ENCODE assay signal across 8 cellular contexts in the genomic region with DNA sequence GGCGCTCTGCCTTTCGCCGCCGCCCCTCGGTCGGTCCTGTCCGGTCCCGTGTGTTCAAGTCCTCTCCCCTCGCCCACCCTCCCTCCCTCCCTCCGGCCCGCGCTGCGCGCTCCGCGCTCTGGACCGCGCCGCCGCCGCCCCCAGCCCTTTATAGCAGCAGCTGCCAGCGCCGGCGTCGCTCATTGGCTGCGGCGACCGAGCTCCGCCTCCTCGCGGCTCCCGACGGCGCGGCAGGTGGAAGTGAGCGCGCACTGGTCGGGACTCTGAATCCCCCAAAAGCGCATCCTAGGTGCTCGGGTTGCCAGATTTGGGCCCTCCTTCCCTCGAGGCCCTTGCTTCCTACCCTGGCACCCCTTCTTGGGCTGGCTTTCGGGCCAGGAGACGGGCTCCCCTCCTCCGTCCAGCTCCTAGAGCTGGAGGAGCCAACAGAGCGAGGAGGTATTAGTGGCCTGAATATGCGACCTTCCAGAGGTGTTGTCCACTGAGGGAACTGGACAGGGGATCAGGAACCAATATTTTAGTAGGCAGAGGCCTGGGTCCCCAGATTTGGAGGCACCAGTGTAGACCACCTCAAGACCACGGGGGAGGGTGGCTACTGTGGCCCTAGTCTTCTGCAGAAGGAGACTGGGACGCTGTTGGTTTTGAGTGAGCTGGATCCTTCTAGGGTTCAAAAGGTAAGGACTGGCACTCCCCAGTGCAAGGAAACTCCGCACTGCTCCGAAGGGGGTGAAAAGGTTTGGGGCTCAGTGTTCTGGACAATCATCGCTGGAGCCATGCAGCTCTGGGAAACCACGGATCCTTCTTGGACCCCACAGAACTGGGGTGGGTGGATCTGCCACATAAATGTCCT. TPM values are rescaled to one million over a fixed set of nuclear protein-coding genes. Genes with fewer than 3 reads are reported as not detected.
DNase-seq lines count a peak whose midpoint lies in the region; ATAC-seq, FAIRE-seq and TF ChIP-seq lines count a peak whose summit lies in the region.

TSS of gene ELAVL3 (minus strand) at position 120 of the 850 bp plus-strand sequence. CDS start 438 bp downstream, outside the sequence.

- peaks cover 15% of the 10 kb centered on the region for H3K27me3 ChIP-seq in astrocyte (ENCODE audit: insufficient read depth, low read length)

- H3K79me2 ChIP-seq in astrocyte (ENCODE audit: insufficient read depth, low read length) = no peaks in the 10 kb centered on the region

- no peak for FAIRE-seq in astrocyte (lab: Jason Lieb, UNC)

- H3K9me3 Mint-ChIP-seq in astrocyte (ENCODE audit: unreplicated experiment) = peaks cover 1% of the 10 kb centered on the region

- no peaks in the 10 kb centered on the region for H3K4me1 Mint-ChIP-seq in astrocyte (ENCODE audit: low read depth, unreplicated experiment)

- DNase-seq in DMS79 treated with DMSO at 0.1 percent for 48 hours (lab: John Stamatoyannopoulos, UW) (peak; percentile 76), NCI-H1436 treated with DMSO at 0.1 percent for 48 hours (lab: John Stamatoyannopoulos, UW) (peak; percentile 49), astrocyte (ENCODE audit: low read depth) (no peak), nucleus accumbens (lab: John Stamatoyannopoulos, UW) (peak in 53 of 56 donors; percentile 6 to 84 (median 65)), HPDE6-E6E7 (ENCODE audit: extremely low spot score) (no peak)

- ATAC-seq in GM21717 (IDR thresholded peaks at IDR 0.05; ENCODE audit: unreplicated experiment) (no peak), HG03442 (IDR thresholded peaks at IDR 0.05; ENCODE audit: unreplicated experiment) (no peak), HG03342 (IDR thresholded peaks at IDR 0.05; ENCODE audit: unreplicated experiment) (no peak)

- no peak within 1 kb of the TSS for H3K9ac ChIP-seq in astrocyte (ENCODE audit: low read length)

- H3K36me3 ChIP-seq in astrocyte (ENCODE audit: insufficient read depth, low read length) = no peaks in the 10 kb centered on the region

- no peak for TF ChIP-seq CTCF in astrocyte (IDR thresholded peaks at IDR 0.05; ENCODE audit: insufficient read depth, low read depth, low read length)

- no peak within 1 kb of the TSS for H3K27ac ChIP-seq in astrocyte (ENCODE audit: low read depth, low read length)

- peak within 1 kb of the TSS; percentile 41 for H2AFZ ChIP-seq in astrocyte (ENCODE audit: low read depth, low read length)

- H3K4me3 Mint-ChIP-seq in astrocyte (ENCODE audit: unreplicated experiment) = peak within 1 kb of the TSS; percentile 57

- peaks cover 31% of the 10 kb centered on the region for H3K27me3 Mint-ChIP-seq in astrocyte (ENCODE audit: low read depth, unreplicated experiment)

- peaks cover 3% of the 10 kb centered on the region for H3K4me1 ChIP-seq in astrocyte (ENCODE audit: insufficient read depth, low read length)

- H3K4me3 ChIP-seq in astrocyte (ENCODE audit: insufficient read depth, low read depth, low read length) = no peak within 1 kb of the TSS

- peaks cover 8% of the 10 kb centered on the region for H3K36me3 Mint-ChIP-seq in astrocyte (ENCODE audit: low read depth, unreplicated experiment)

- no peak within 1 kb of the TSS for H3K27ac Mint-ChIP-seq in astrocyte (ENCODE audit: unreplicated experiment)

- H4K20me1 ChIP-seq in astrocyte (ENCODE audit: insufficient read depth, low read length) = peaks cover 9% of the 10 kb centered on the region

- no peaks in the 10 kb centered on the region for H3K9me3 ChIP-seq in astrocyte (ENCODE audit: insufficient read depth, low read depth, low read length)

- peak within 1 kb of the TSS; percentile 73 for H3K4me2 ChIP-seq in astrocyte (ENCODE audit: low read length)

RNA-seq across cellular contexts. Expression of gene ELAVL3, which starts in this region (rescaled TPM):
- total RNA-seq in astrocyte = not detected in 2 replicates

Comparison
In these comparisons a context has a peak if more than half of its experiments do, and no peak if none do; other contexts are left out.
1. DNase-seq: peak in DMS79 treated with DMSO at 0.1 percent for 48 hours (single experiment), NCI-H1436 treated with DMSO at 0.1 percent for 48 hours (single experiment) and nucleus accumbens (53 of 56); none in astrocyte (single experiment) and HPDE6-E6E7 (single experiment).